Comparison of ENCODE assay signal across 10 cellular contexts in genomic region chr14:61653507-61653906, GRCh38. TPM values are rescaled to one million over a fixed set of nuclear protein-coding genes. Genes with fewer than 3 reads are reported as not detected.
DNase-seq lines count a peak whose midpoint lies in the region; FAIRE-seq and TF ChIP-seq lines count a peak whose summit lies in the region.
"Had no signal": no experiment of that assay in that cellular context is flagged by ENCODE, and none has a peak within 500 bp of the region (broad histone marks: within the 10 kb centered on the region; RNA-seq: fewer than 3 reads in every experiment).

No MANE protein-coding gene starts in this region.

- no peak for FAIRE-seq in D721Med (lab: Jason Lieb, UNC)

- no peak overlapping the region for H3K4me3 ChIP-seq in HFF-Myc (replicated peaks; ENCODE audit: low read depth, low read length)
- H3K4me3 ChIP-seq in skeletal muscle satellite cell (ENCODE audit: low read length) = no peak overlapping the region

- H3K27me3 Mint-ChIP-seq in activated naive CD8-positive, alpha-beta T cell treated with anti-CD3 and anti-CD28 coated beads for 36 hours = no peaks in the 10 kb centered on the region

- peaks cover 20% of the 10 kb centered on the region for H3K4me1 ChIP-seq in skeletal muscle satellite cell (ENCODE audit: control insufficient read depth, insufficient read depth, low read length)

- H3K9me3 Mint-ChIP-seq in activated naive CD8-positive, alpha-beta T cell treated with anti-CD3 and anti-CD28 coated beads for 36 hours = peaks cover 5% of the 10 kb centered on the region

- DNase-seq in HFF-Myc (ENCODE audit: extremely low read depth, low read depth) (peak; percentile 67), SK-N-DZ (ENCODE audit: low spot score) (peak; percentile 28), fibroblast of peridontal ligament (ENCODE audit: extremely low read depth) (peak; percentile 46), D721Med (ENCODE audit: insufficient read length, low spot score) (no peak), NAMALWA (ENCODE audit: low spot score) (no peak), SW480 (ENCODE audit: low spot score) (no peak)
- DNase-seq in activated naive CD8-positive, alpha-beta T cell treated with anti-CD3 and anti-CD28 coated beads for 36 hours = no peak
- DNase-seq: activated CD4-positive, alpha-beta T cell treated with anti-CD3 and anti-CD28 coated beads, Interleukin-2, amount 50 U/mL, for 48 hours; OCI-M1 had no signal

- H3K36me3 ChIP-seq in skeletal muscle satellite cell (ENCODE audit: insufficient read depth, low read length) = no peaks in the 10 kb centered on the region

- H3K4me2 ChIP-seq in skeletal muscle satellite cell (ENCODE audit: low read length) = peak overlapping the region; percentile 3

- H3K9me3 ChIP-seq in skeletal muscle satellite cell (replicated peaks; ENCODE audit: low read length) = no peaks in the 10 kb centered on the region

- peak overlapping the region; percentile 54 for H3K9ac ChIP-seq in skeletal muscle satellite cell (ENCODE audit: low read depth, low read length)

- no peak overlapping the region for H3K27ac Mint-ChIP-seq in activated naive CD8-positive, alpha-beta T cell treated with anti-CD3 and anti-CD28 coated beads for 36 hours

- peaks cover 3% of the 10 kb centered on the region for H3K36me3 Mint-ChIP-seq in activated naive CD8-positive, alpha-beta T cell treated with anti-CD3 and anti-CD28 coated beads for 36 hours

- H3K27me3 ChIP-seq in skeletal muscle satellite cell (ENCODE audit: control insufficient read depth, insufficient read depth, low read length) = no peaks in the 10 kb centered on the region

- no peak overlapping the region for H3K4me3 Mint-ChIP-seq in activated naive CD8-positive, alpha-beta T cell treated with anti-CD3 and anti-CD28 coated beads for 36 hours

- TF ChIP-seq CTCF in HFF-Myc (IDR thresholded peaks at IDR 0.05; ENCODE audit: low read depth, low read length, missing control alignments) = no peak
- no peak for TF ChIP-seq CTCF in D721Med (IDR thresholded peaks at IDR 0.05; ENCODE audit: insufficient read depth, missing control alignments)

- peaks cover 23% of the 10 kb centered on the region for H3K4me1 Mint-ChIP-seq in activated naive CD8-positive, alpha-beta T cell treated with anti-CD3 and anti-CD28 coated beads for 36 hours

RNA-seq across cellular contexts. Expression of gene HIF1A, which starts 41.8 kb away (rescaled TPM):
- 87.4 and 108 TPM in 2 replicates for polyA plus RNA-seq in SK-N-DZ (2014; cell fraction: cytosol; rRNA removed)
- 53.1 and 60.4 TPM in 2 replicates for polyA plus RNA-seq in SK-N-DZ (2014; cell fraction: nucleus; rRNA removed)
- 339 and 489 TPM in 2 replicates for total RNA-seq in skeletal muscle satellite cell (2012; rRNA removed)
- total RNA-seq in activated naive CD8-positive, alpha-beta T cell treated with anti-CD3 and anti-CD28 coated beads for 36 hours = 100 to 1,000 TPM; 157 to 158 TPM

Comparison
In these comparisons a context has a peak if more than half of its experiments do, and no peak if none do; other contexts are left out.
1. DNase-seq: peak in HFF-Myc (single experiment), SK-N-DZ (single experiment) and fibroblast of peridontal ligament (single experiment); none in D721Med (single experiment), NAMALWA (single experiment), SW480 (single experiment) and activated naive CD8-positive, alpha-beta T cell treated with anti-CD3 and anti-CD28 coated beads for 36 hours (single experiment).